22 cellular contexts compared by ENCODE assay signal in genomic region chr7:85054306-85054705, GRCh38.
"Had no signal": no experiment of that assay in that cellular context is flagged by ENCODE, and none has a peak within 500 bp of the region (broad histone marks: within the 10 kb centered on the region; RNA-seq: fewer than 3 reads in every experiment).

No MANE protein-coding gene starts in this region.

- H3K9me3 Mint-ChIP-seq: activated CD4-positive, alpha-beta T cell treated with anti-CD3 and anti-CD28 coated beads, Interleukin-2, amount 10 ng/mL, durations not matched to agents 24 days and 14 days; nephron; stimulated activated memory B cell treated with anti-CD40 and anti-IgM and Interleukin-4, amounts not matched to agents 10 μg/mL and 1 μg/mL and 100 μg/mL, for 72 hours had no signal

- H3K27ac Mint-ChIP-seq: activated CD4-positive, alpha-beta T cell treated with anti-CD3 and anti-CD28 coated beads, Interleukin-2, amount 10 ng/mL, durations not matched to agents 24 days and 14 days; nephron; stimulated activated memory B cell treated with anti-CD40 and anti-IgM and Interleukin-4, amounts not matched to agents 10 μg/mL and 1 μg/mL and 100 μg/mL, for 72 hours had no signal

- DNase-seq: activated CD4-positive, alpha-beta T cell treated with anti-CD3 and anti-CD28 coated beads, Interleukin-2, amount 10 ng/mL, durations not matched to agents 24 days and 14 days; activated CD4-positive, CD25-positive, alpha-beta regulatory T cell; activated CD8-positive, alpha-beta memory T cell treated with anti-CD3 and anti-CD28 coated beads, Interleukin-2, amount 50 U/mL, for 4 hours; activated effector memory CD4-positive, alpha-beta T cell treated with anti-CD3 and anti-CD28 coated beads, Interleukin-2, amount 50 U/mL, for 16 hours; activated naive CD4-positive, alpha-beta T cell treated with anti-CD3 and anti-CD28 coated beads, Interleukin-2, amount 50 U/mL, for 16 hours; activated T-cell treated with anti-CD3 and anti-CD28 coated beads, Interleukin-2, amount 50 U/mL, for 48 hours; effector CD4-positive, alpha-beta T cell; heart left ventricle; midbrain; pancreas; stimulated activated CD4-positive, alpha-beta T cell treated with anti-CD3 and anti-CD28 coated beads, Interleukin-4, amount 100 ng/mL, for 4 hours; T-helper 1 cell; T-helper 9 cell; testis; upper lobe of right lung had no signal

- H3K27ac ChIP-seq: ascending aorta, coronary artery, gastroesophageal sphincter, heart left ventricle, pancreas, testis, upper lobe of right lung had no signal

- H3K36me3 Mint-ChIP-seq: stimulated activated memory B cell treated with anti-CD40 and anti-IgM and Interleukin-4, amounts not matched to agents 10 μg/mL and 1 μg/mL and 100 μg/mL, for 72 hours had no signal

- H3K4me3 ChIP-seq: ascending aorta, coronary artery, gastroesophageal sphincter, heart left ventricle, pancreas, testis, upper lobe of right lung had no signal

- H3K27me3 Mint-ChIP-seq: activated CD4-positive, alpha-beta T cell treated with anti-CD3 and anti-CD28 coated beads, Interleukin-2, amount 10 ng/mL, durations not matched to agents 24 days and 14 days; stimulated activated memory B cell treated with anti-CD40 and anti-IgM and Interleukin-4, amounts not matched to agents 10 μg/mL and 1 μg/mL and 100 μg/mL, for 72 hours had no signal

- H3K27me3 ChIP-seq: ascending aorta, gastroesophageal sphincter, heart left ventricle, testis, upper lobe of right lung had no signal

- H3K36me3 ChIP-seq: ascending aorta, gastroesophageal sphincter, heart left ventricle, pancreas, upper lobe of right lung had no signal

- H3K9me3 ChIP-seq: ascending aorta, gastroesophageal sphincter, heart left ventricle, pancreas, testis, upper lobe of right lung had no signal

- ATAC-seq: esophagus mucosa; gastroesophageal sphincter; heart left ventricle; pancreas; sciatic nerve; stimulated activated memory B cell treated with anti-CD40 and anti-IgM and Interleukin-4, amounts not matched to agents 10 μg/mL and 1 μg/mL and 100 μg/mL, for 72 hours; upper lobe of right lung had no signal

- H3K4me1 Mint-ChIP-seq: activated CD4-positive, alpha-beta T cell treated with anti-CD3 and anti-CD28 coated beads, Interleukin-2, amount 10 ng/mL, durations not matched to agents 24 days and 14 days had no signal

- H3K4me3 Mint-ChIP-seq: activated CD4-positive, alpha-beta T cell treated with anti-CD3 and anti-CD28 coated beads, Interleukin-2, amount 10 ng/mL, durations not matched to agents 24 days and 14 days; nephron; stimulated activated memory B cell treated with anti-CD40 and anti-IgM and Interleukin-4, amounts not matched to agents 10 μg/mL and 1 μg/mL and 100 μg/mL, for 72 hours had no signal

- H3K4me1 ChIP-seq: ascending aorta, gastroesophageal sphincter, heart left ventricle, pancreas, testis, upper lobe of right lung had no signal
